Comparison of ENCODE assay signal across 2 cellular contexts in genomic region chr1:156913809-156914387, GRCh38.
A peak's percentile ranks its signal among the peaks of the same experiment; 100 is the strongest.
TF ChIP-seq lines count a peak whose summit lies in the region.

No MANE protein-coding gene starts in this region.

TF ChIP-seq in HEK293, 187 proteins besides CTCF, POLR2A, EP300 and RAD21:
- no peak for TF ChIP-seq ZNF350 (tag by site-specific recombination; IDR thresholded peaks at IDR 0.05)
- 0 out of 2 replicates have a peak, but pooled peaks have one; percentile 15 for TF ChIP-seq GLIS1 (tag by site-specific recombination; IDR thresholded peaks at IDR 0.05)

TF ChIP-seq in K562, 482 proteins besides CTCF, POLR2A, EP300 and RAD21:
- TF ChIP-seq THAP7 (CRISPR knock-in tag; IDR thresholded peaks at IDR 0.05) (no peak), SMARCB1 (IDR thresholded peaks at IDR 0.05; ENCODE audit: insufficient read length, low read depth) (no peak), PTTG1 (tag; IDR thresholded peaks at IDR 0.05; ENCODE audit: low read depth) (no peak), ZBTB34 (CRISPR knock-in tag; IDR thresholded peaks at IDR 0.05) (no peak), TSC22D4 (tag; IDR thresholded peaks at IDR 0.05) (no peak), ZNF12 (CRISPR knock-in tag; IDR thresholded peaks at IDR 0.05) (peak; percentile 1; the same call in 1 of the 2 replicates), KAT7 (CRISPR knock-in tag; IDR thresholded peaks at IDR 0.05; ENCODE audit: borderline replicate concordance) (0 out of 2 replicates have a peak, but pooled peaks have one; percentile 61), UBTF (IDR thresholded peaks at IDR 0.05; ENCODE audit: borderline replicate concordance in 1 of 2, low read depth in 2 of 2, low read length in 2 of 2) (0 out of 4 replicates have a peak, but pooled peaks of 1 of the 2 experiments have one; percentile 8), ZNF766 (CRISPR knock-in tag; conservative IDR thresholded peaks at IDR 0.05) (no peak), ATF1 (CRISPR knock-in tag; IDR thresholded peaks at IDR 0.05) (no peak), ATF1 (tag; IDR thresholded peaks at IDR 0.05) (peak; percentile 2; the same call in 1 of the 2 replicates), AFF4 (CRISPR knock-in tag; IDR thresholded peaks at IDR 0.05) (peak; percentile 76; the same call in 1 of the 2 replicates), HDAC2 (IDR thresholded peaks at IDR 0.05) (no peak), PREB (CRISPR knock-in tag; IDR thresholded peaks at IDR 0.05) (peak; percentile 70; the same call in 1 of the 2 replicates), TRIM24 (IDR thresholded peaks at IDR 0.05) (no peak), ZNF586 (CRISPR knock-in tag; conservative IDR thresholded peaks at IDR 0.05) (no peak), SRSF3 (IDR thresholded peaks at IDR 0.05; ENCODE audit: insufficient read depth, low read length) (0 out of 2 replicates have a peak, but pooled peaks have one; percentile 24), HDGF (IDR thresholded peaks at IDR 0.05) (peak; percentile 74; the same call in 1 of the 2 replicates), HINFP (tag; conservative IDR thresholded peaks at IDR 0.05; ENCODE audit: low read depth) (no peak), SUPT5H (IDR thresholded peaks at IDR 0.05) (no peak), RERE (CRISPR knock-in tag; IDR thresholded peaks at IDR 0.05; ENCODE audit: borderline replicate concordance) (0 out of 2 replicates have a peak, but pooled peaks have one; percentile 41), FOXP1 (CRISPR knock-in tag; IDR thresholded peaks at IDR 0.05) (no peak), CREB1 (IDR thresholded peaks at IDR 0.05) (no peak), CREB1 (CRISPR knock-in tag; IDR thresholded peaks at IDR 0.05) (0 out of 2 replicates have a peak, but pooled peaks have one; percentile 14), RB1 (IDR thresholded peaks at IDR 0.05; ENCODE audit: low read depth) (no peak), ZFP36 (IDR thresholded peaks at IDR 0.05; ENCODE audit: low read depth, low read length, partially characterized antibody) (no peak), HMGXB4 (CRISPR knock-in tag; IDR thresholded peaks at IDR 0.05) (no peak), ILK (tag; IDR thresholded peaks at IDR 0.05; ENCODE audit: borderline replicate concordance, low read depth) (no peak), ZNF561 (CRISPR knock-in tag; conservative IDR thresholded peaks at IDR 0.05) (no peak), ZBTB11 (CRISPR knock-in tag; IDR thresholded peaks at IDR 0.05) (0 out of 6 replicates have a peak, but pooled peaks of 1 of the 3 experiments have one; percentile 9), ZFX (CRISPR knock-in tag; IDR thresholded peaks at IDR 0.05) (peak; percentile 49)
